ENCODE assay signal across 14 cellular contexts in the genomic region with DNA sequence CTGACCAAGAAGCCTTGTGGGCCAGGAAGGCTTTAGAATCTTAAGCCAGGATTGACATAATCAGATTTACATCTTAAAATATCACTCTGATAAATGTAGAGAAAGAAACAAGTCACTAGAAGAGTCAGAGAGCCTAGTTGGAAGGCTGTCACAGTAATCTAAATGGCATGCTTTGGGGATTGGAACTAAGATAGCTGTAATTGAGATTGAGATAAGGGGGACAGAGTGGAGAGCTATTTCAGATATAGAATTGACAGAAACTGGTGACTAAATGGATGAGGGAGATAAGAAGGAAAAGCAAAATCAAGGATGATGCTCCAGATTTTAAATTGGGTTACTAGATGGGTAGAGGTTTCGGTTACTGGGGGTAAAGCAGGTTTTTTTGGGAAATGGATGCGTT.
DNase-seq lines count a peak whose midpoint lies in the region; ATAC-seq and TF ChIP-seq lines count a peak whose summit lies in the region.
"Had no signal": no experiment of that assay in that cellular context is flagged by ENCODE, and none has a peak within 500 bp of the region (broad histone marks: within the 10 kb centered on the region; RNA-seq: fewer than 3 reads in every experiment).

No MANE protein-coding gene starts in this region.

- TF ChIP-seq EP300 in SK-N-SH (IDR thresholded peaks at IDR 0.05; ENCODE audit: borderline replicate concordance in 1 of 2, low read depth in 1 of 2, low read length in 1 of 2) (peak in 1 of 2 experiments; percentile 21; a peak in 1 of 4 replicates), neural cell (conservative IDR thresholded peaks at IDR 0.05; ENCODE audit: poor library complexity, severe bottlenecking) (peak; percentile 19)

- no peak overlapping the region for H3K4me3 ChIP-seq in SK-N-SH (ENCODE audit: low read depth in 2 of 2, low read length in 1 of 2)
- no peak overlapping the region for H3K4me3 ChIP-seq in WERI-Rb-1 (ENCODE audit: low read depth, low read length)
- no peak overlapping the region for H3K4me3 ChIP-seq in neural cell (ENCODE audit: low read length)
- H3K4me3 ChIP-seq: BLaER1 had no signal

- CTCF ChIA-PET in SK-N-SH (lab: Yijun Ruan, JAX): interaction anchor here (1.1 kb wide), 1 partner anchor 29 kb away, joined by 3 read pairs; no protein-coding TSS in a partner anchor

- H3K27ac ChIP-seq in SK-N-SH (ENCODE audit: low read depth in 2 of 2, low read length in 1 of 2): no peak overlapping the region
- H3K27ac ChIP-seq in WERI-Rb-1: no peak overlapping the region
- no peak overlapping the region for H3K27ac ChIP-seq in neural cell (ENCODE audit: low read length)
- H3K27ac ChIP-seq: 22Rv1, BLaER1 had no signal

- H3K36me3 ChIP-seq in SK-N-SH (replicated peaks in 1 of 2; ENCODE audit: control insufficient read depth in 1 of 2, insufficient read depth in 2 of 2, low read length in 1 of 2) (no peaks in the 10 kb centered on the region), WERI-Rb-1 (no peaks in the 10 kb centered on the region), neural cell (ENCODE audit: insufficient read depth, low read length) (no peaks in the 10 kb centered on the region)
- H3K36me3 ChIP-seq: BLaER1 had no signal

- no peaks in the 10 kb centered on the region for H3F3A ChIP-seq in SK-N-SH (replicated peaks; ENCODE audit: insufficient read depth)
- H3F3A ChIP-seq in neural cell (ENCODE audit: insufficient read depth, low read length, poor library complexity, severe bottlenecking): no peaks in the 10 kb centered on the region

- H3K27me3 ChIP-seq in SK-N-SH (ENCODE audit: insufficient read depth) (no peaks in the 10 kb centered on the region), WERI-Rb-1 (ENCODE audit: insufficient read depth, low read depth, severe bottlenecking) (no peaks in the 10 kb centered on the region), neural cell (ENCODE audit: insufficient read depth, low read depth, low read length) (no peaks in the 10 kb centered on the region)
- H3K27me3 ChIP-seq: BLaER1 had no signal

- no peak overlapping the region for H3K4me2 ChIP-seq in SK-N-SH
- no peak overlapping the region for H3K4me2 ChIP-seq in neural cell (ENCODE audit: low read length)
- H3K4me2 ChIP-seq: BLaER1 had no signal

- no peaks in the 10 kb centered on the region for H4K20me1 ChIP-seq in SK-N-SH (ENCODE audit: insufficient read depth)
- no peaks in the 10 kb centered on the region for H4K20me1 ChIP-seq in neural cell (ENCODE audit: insufficient read depth)
- H4K20me1 ChIP-seq: BLaER1 had no signal

- TF ChIP-seq CTCF in SK-N-SH (IDR thresholded peaks at IDR 0.05): no peak
- no peak for TF ChIP-seq CTCF in WERI-Rb-1 (IDR thresholded peaks at IDR 0.05; ENCODE audit: low read depth, low read length)
- no peak for TF ChIP-seq CTCF in neural cell (IDR thresholded peaks at IDR 0.05; ENCODE audit: poor library complexity, severe bottlenecking)

- ATAC-seq in SK-N-SH treated with all-trans-retinoic acid at 6 μM for 48 hours (no peak), GM19455 (IDR thresholded peaks at IDR 0.05; ENCODE audit: unreplicated experiment) (no peak)
- ATAC-seq: HepG2 had no signal

- no peaks in the 10 kb centered on the region for H3K9me3 ChIP-seq in SK-N-SH
- no peaks in the 10 kb centered on the region for H3K9me3 ChIP-seq in WERI-Rb-1 (ENCODE audit: severe bottlenecking)
- no peaks in the 10 kb centered on the region for H3K9me3 ChIP-seq in neural cell (ENCODE audit: low read length)
- H3K9me3 ChIP-seq: BLaER1 had no signal

- no peak overlapping the region for H2AFZ ChIP-seq in SK-N-SH (ENCODE audit: low read depth)
- H2AFZ ChIP-seq in neural cell (ENCODE audit: low read depth, low read length): no peak overlapping the region

- POLR2A ChIA-PET in SK-N-SH (lab: Yijun Ruan, JAX): no interaction called here

- TF ChIP-seq RAD21 in SK-N-SH (IDR thresholded peaks at IDR 0.05; ENCODE audit: low read length) (no peak), neural cell (conservative IDR thresholded peaks at IDR 0.05) (no peak)

- H3K9ac ChIP-seq in SK-N-SH (no peak overlapping the region), neural cell (ENCODE audit: low read length) (no peak overlapping the region)
- H3K9ac ChIP-seq: BLaER1 had no signal

- H3K9me2 ChIP-seq in SK-N-SH (no peaks in the 10 kb centered on the region), neural cell (ENCODE audit: insufficient read depth, low read length) (no peaks in the 10 kb centered on the region)

- H3K79me2 ChIP-seq in SK-N-SH (ENCODE audit: insufficient read depth): no peaks in the 10 kb centered on the region
- no peaks in the 10 kb centered on the region for H3K79me2 ChIP-seq in neural cell (replicated peaks; ENCODE audit: insufficient read depth, low read length)

- 94% methylated on average over 2 of the region's 2 CpGs for WGBS in SK-N-SH (ENCODE audit: low lambda C conversion rate)

- no peak for DNase-seq in SK-N-SH
- DNase-seq in WERI-Rb-1: peak; percentile 29
- DNase-seq in NCI-H510A treated with DMSO at 0.1 percent for 48 hours (lab: John Stamatoyannopoulos, UW): no peak
- no peak for DNase-seq in stimulated activated CD4-positive, alpha-beta T cell treated with anti-CD3 and anti-CD28 coated beads, Interleukin-1b, Interleukin-23, amount 100 ng/mL, for 48 hours
- DNase-seq: CD4-positive, alpha-beta memory T cell; DMS79 treated with DMSO at 0.1 percent for 48 hours; GF-D8; H9 had no signal

- H3K4me1 ChIP-seq in SK-N-SH (ENCODE audit: control insufficient read depth in 1 of 2, insufficient read depth in 2 of 2, low read depth in 1 of 2, low read length in 1 of 2): no peaks in the 10 kb centered on the region; a peak in 1 of 4 replicates
- H3K4me1 ChIP-seq: BLaER1 had no signal

TF ChIP-seq in SK-N-SH, 30 proteins besides CTCF, POLR2A, EP300 and RAD21:
- TF ChIP-seq, protein P1, sequence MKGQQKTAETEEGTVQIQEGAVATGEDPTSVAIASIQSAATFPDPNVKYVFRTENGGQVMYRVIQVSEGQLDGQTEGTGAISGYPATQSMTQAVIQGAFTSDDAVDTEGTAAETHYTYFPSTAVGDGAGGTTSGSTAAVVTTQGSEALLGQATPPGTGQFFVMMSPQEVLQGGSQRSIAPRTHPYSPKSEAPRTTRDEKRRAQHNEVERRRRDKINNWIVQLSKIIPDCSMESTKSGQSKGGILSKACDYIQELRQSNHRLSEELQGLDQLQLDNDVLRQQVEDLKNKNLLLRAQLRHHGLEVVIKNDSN (IDR thresholded peaks at IDR 0.05; ENCODE audit: borderline replicate concordance, low read depth): no peak
- no peak for TF ChIP-seq TAF1 (IDR thresholded peaks at IDR 0.05; ENCODE audit: borderline replicate concordance, low read depth, low read length)
- peak; percentile 58 for TF ChIP-seq GATA2 (CRISPR knock-in tag; IDR thresholded peaks at IDR 0.05)
- TF ChIP-seq NFIC (IDR thresholded peaks at IDR 0.05; ENCODE audit: borderline replicate concordance): no peak

TF ChIP-seq in SK-N-SH treated with all-trans-retinoic acid at 6 μM for 48 hours, 23 proteins besides CTCF, POLR2A, EP300 and RAD21:
- TF ChIP-seq ISL1 (CRISPR knock-in tag; IDR thresholded peaks at IDR 0.05): no peak
- TF ChIP-seq ZNF8 (CRISPR knock-in tag; IDR thresholded peaks at IDR 0.05): no peak
- TF ChIP-seq ZFP3 (CRISPR knock-in tag; IDR thresholded peaks at IDR 0.05): no peak
- TF ChIP-seq PATZ1 (CRISPR knock-in tag; IDR thresholded peaks at IDR 0.05; ENCODE audit: borderline replicate concordance): no peak
- TF ChIP-seq ZFP30 (CRISPR knock-in tag; IDR thresholded peaks at IDR 0.05): no peak
- TF ChIP-seq TCF4 (CRISPR knock-in tag; IDR thresholded peaks at IDR 0.05; ENCODE audit: borderline replicate concordance): no peak

TF ChIP-seq in neural cell, 6 proteins besides CTCF, POLR2A, EP300 and RAD21:
- TF ChIP-seq REST (IDR thresholded peaks at IDR 0.05; ENCODE audit: borderline replicate concordance) (no peak), EZH2 (IDR thresholded peaks at IDR 0.05; ENCODE audit: borderline replicate concordance, insufficient read depth, low read length, poor library complexity, severe bottlenecking) (no peak), POLR2AphosphoS5 (IDR thresholded peaks at IDR 0.05) (no peak), SMC3 (conservative IDR thresholded peaks at IDR 0.05; ENCODE audit: poor library complexity) (no peak), TAF1 (IDR thresholded peaks at IDR 0.05; ENCODE audit: low read depth) (no peak), MXI1 (conservative IDR thresholded peaks at IDR 0.05; ENCODE audit: poor library complexity, severe bottlenecking) (no peak)
